18 cellular contexts compared by ENCODE assay signal in the genomic region with DNA sequence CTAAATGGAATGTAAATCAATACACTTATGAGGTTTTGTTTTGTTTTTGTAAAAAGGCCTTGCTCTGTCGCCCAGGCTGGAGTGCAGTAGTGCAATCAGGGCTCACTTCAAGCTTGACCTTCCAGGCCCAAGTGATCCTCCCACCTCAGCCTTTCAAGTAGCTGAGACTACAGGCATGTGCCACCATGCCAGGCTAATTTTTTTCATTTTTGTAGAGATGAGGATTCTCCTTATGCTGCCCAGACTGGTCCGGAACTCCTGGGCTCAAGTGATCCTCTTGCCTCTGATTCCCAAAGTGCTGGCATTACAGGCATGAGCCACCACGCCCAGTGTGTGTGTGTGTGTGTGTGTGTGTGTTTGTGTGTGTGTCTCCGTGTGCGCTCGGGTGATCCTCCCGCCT. TPM values are rescaled to one million over a fixed set of nuclear protein-coding genes. Genes with fewer than 3 reads are reported as not detected.
DNase-seq lines count a peak whose midpoint lies in the region; ATAC-seq and TF ChIP-seq lines count a peak whose summit lies in the region.
"Had no signal": no experiment of that assay in that cellular context is flagged by ENCODE, and none has a peak within 500 bp of the region (broad histone marks: within the 10 kb centered on the region; RNA-seq: fewer than 3 reads in every experiment).

No MANE protein-coding gene starts in this region.

- H3K4me3 ChIP-seq in SU-DHL-6 (ENCODE audit: insufficient read depth, low read length, poor library complexity, severe bottlenecking), result no peak overlapping the region

- no peaks in the 10 kb centered on the region for H3K9me2 ChIP-seq in SU-DHL-6 (replicated peaks; ENCODE audit: insufficient read depth, low read length)

- no peaks in the 10 kb centered on the region for H3K36me3 Mint-ChIP-seq in natural killer cell
- peaks cover 5% of the 10 kb centered on the region for H3K36me3 Mint-ChIP-seq in natural killer cell treated with Interleukin-12 subunit alpha and Interleukin-12 subunit beta and Interleukin-15 and Interleukin-18, amount 100 ng/mL, for 72 hours
- H3K36me3 Mint-ChIP-seq in nephron (ENCODE audit: low read depth), result peaks cover 10% of the 10 kb centered on the region

- H3K27me3 ChIP-seq in SU-DHL-6 (ENCODE audit: low read length), result no peaks in the 10 kb centered on the region
- H3K27me3 ChIP-seq: BLaER1, SJSA1 had no signal

- peak overlapping the region; percentile 73 for H3K4me2 ChIP-seq in SU-DHL-6 (ENCODE audit: low read depth, low read length, poor library complexity, severe bottlenecking)

- H3K79me2 ChIP-seq in SU-DHL-6 (ENCODE audit: insufficient read depth, low read length), result peaks cover 13% of the 10 kb centered on the region; the same call in 1 of the 2 replicates

- no peaks in the 10 kb centered on the region for H3K9me3 ChIP-seq in SU-DHL-6 (ENCODE audit: insufficient read depth, low read length)
- H3K9me3 ChIP-seq: BLaER1 had no signal

- no peaks in the 10 kb centered on the region for H4K20me1 ChIP-seq in SU-DHL-6 (ENCODE audit: low read depth, low read length)
- H4K20me1 ChIP-seq: BLaER1 had no signal

- no peak overlapping the region for H2AFZ ChIP-seq in SU-DHL-6 (ENCODE audit: low read depth, low read length, severe bottlenecking)

- no peak for ATAC-seq in natural killer cell
- ATAC-seq in natural killer cell treated with Interleukin-12 subunit alpha and Interleukin-12 subunit beta and Interleukin-15 and Interleukin-18, amount 100 ng/mL, for 72 hours, result no peak
- no peak for ATAC-seq in HG02642 (IDR thresholded peaks at IDR 0.05; ENCODE audit: poor library complexity, unreplicated experiment)
- ATAC-seq: K562, Panc1 had no signal

- DNase-seq in natural killer cell, result no peak
- DNase-seq in natural killer cell treated with Interleukin-12 subunit alpha and Interleukin-12 subunit beta and Interleukin-15 and Interleukin-18, amount 100 ng/mL, for 72 hours (ENCODE audit: low spot score), result no peak
- no peak for DNase-seq in posterior vena cava (ENCODE audit: low spot score)
- no peak for DNase-seq in NCI-H2196 treated with DMSO at 0.1 percent for 48 hours (lab: John Stamatoyannopoulos, UW; ENCODE audit: unreplicated experiment)
- DNase-seq: CD4-positive, alpha-beta memory T cell; DMS79; H9; NCI-H1105; NCI-H2081; NCI-H2171 treated with DMSO at 0.1 percent for 48 hours; NCI-H446 treated with DMSO at 0.1 percent for 48 hours had no signal

- no peaks in the 10 kb centered on the region for H3K27me3 Mint-ChIP-seq in natural killer cell (ENCODE audit: low read depth in 2 of 2)
- no peaks in the 10 kb centered on the region for H3K27me3 Mint-ChIP-seq in natural killer cell treated with Interleukin-12 subunit alpha and Interleukin-12 subunit beta and Interleukin-15 and Interleukin-18, amount 100 ng/mL, for 72 hours
- H3K27me3 Mint-ChIP-seq in nephron (ENCODE audit: low read depth), result no peaks in the 10 kb centered on the region
- H3K27me3 Mint-ChIP-seq: CD4-positive, alpha-beta memory T cell had no signal

- H3K4me1 Mint-ChIP-seq in natural killer cell (peaks cover 27 to 32% of the 10 kb centered on the region in 2 donors), nephron (peaks cover 24% of the 10 kb centered on the region)
- H3K4me1 Mint-ChIP-seq in natural killer cell treated with Interleukin-12 subunit alpha and Interleukin-12 subunit beta and Interleukin-15 and Interleukin-18, amount 100 ng/mL, for 72 hours (ENCODE audit: low read depth in 2 of 2), result peaks cover 23 to 25% of the 10 kb centered on the region in 2 donors

- no peak overlapping the region for H3K27ac ChIP-seq in SU-DHL-6 (ENCODE audit: low read depth, low read length)
- H3K27ac ChIP-seq: SJSA1 had no signal

- TF ChIP-seq CTCF in natural killer cell (IDR thresholded peaks at IDR 0.05) (no peak), SU-DHL-6 (IDR thresholded peaks at IDR 0.05; ENCODE audit: insufficient read depth, low read length, poor library complexity, severe bottlenecking) (no peak), nephron (IDR thresholded peaks at IDR 0.05; ENCODE audit: unreplicated experiment in 3 of 3) (no peak)

- H3K9me3 Mint-ChIP-seq in natural killer cell (no peaks in the 10 kb centered on the region), nephron (no peaks in the 10 kb centered on the region)
- H3K9me3 Mint-ChIP-seq in natural killer cell treated with Interleukin-12 subunit alpha and Interleukin-12 subunit beta and Interleukin-15 and Interleukin-18, amount 100 ng/mL, for 72 hours, result no peaks in the 10 kb centered on the region
- H3K9me3 Mint-ChIP-seq: CD4-positive, alpha-beta memory T cell; H9 had no signal

- peaks cover 16% of the 10 kb centered on the region for H3F3A ChIP-seq in SU-DHL-6 (ENCODE audit: insufficient read depth)

- H3K27ac Mint-ChIP-seq in natural killer cell (no peak overlapping the region), nephron (peak overlapping the region in 1 of 3 experiments; percentile 59)
- H3K27ac Mint-ChIP-seq in natural killer cell treated with Interleukin-12 subunit alpha and Interleukin-12 subunit beta and Interleukin-15 and Interleukin-18, amount 100 ng/mL, for 72 hours, result no peak overlapping the region
- H3K27ac Mint-ChIP-seq: H9 had no signal

- H3K36me3 ChIP-seq in SU-DHL-6 (ENCODE audit: low read length), result no peaks in the 10 kb centered on the region
- H3K36me3 ChIP-seq: BLaER1 had no signal

- peak overlapping the region; percentile 13 for H3K4me3 Mint-ChIP-seq in natural killer cell
- no peak overlapping the region for H3K4me3 Mint-ChIP-seq in natural killer cell treated with Interleukin-12 subunit alpha and Interleukin-12 subunit beta and Interleukin-15 and Interleukin-18, amount 100 ng/mL, for 72 hours
- H3K4me3 Mint-ChIP-seq in nephron, result peak overlapping the region; percentile 30 to 59 (median 54)

- H3K9ac ChIP-seq in SU-DHL-6 (ENCODE audit: low read length), result no peak overlapping the region

- intact Hi-C loops in natural killer cell (cut with micrococcal nuclease) (loop anchor here (10.0 kb wide), 1 partner anchor 79 kb away; a partner anchor contains a TSS), posterior vena cava (cut with DNase I) (no loop called here)

RNA-seq across cellular contexts. Expression of a gene that starts 1.3 kb away (rescaled TPM):
- total RNA-seq in natural killer cell (10 to 100 TPM; 32.9 to 37.1 (median 33.7) TPM), posterior vena cava (10 to 100 TPM; 20.7 to 26.2 TPM)
- 10 to 100 TPM; 36.6 to 42.9 TPM for total RNA-seq in natural killer cell treated with Interleukin-12 subunit alpha and Interleukin-12 subunit beta and Interleukin-15 and Interleukin-18, amount 100 ng/mL, for 72 hours

RNA-seq across cellular contexts. Expression of a gene that starts 5.0 kb away (rescaled TPM):
- total RNA-seq in natural killer cell (1 to 10 TPM; 1.4 to 2.2 (median 1.9) TPM), posterior vena cava (under 1 TPM; 0.52 to 0.88 TPM)
- 10 to 100 TPM; 47.7 to 90.0 TPM for total RNA-seq in natural killer cell treated with Interleukin-12 subunit alpha and Interleukin-12 subunit beta and Interleukin-15 and Interleukin-18, amount 100 ng/mL, for 72 hours

RNA-seq across cellular contexts. Expression of a gene that starts 30.3 kb away (rescaled TPM):
- total RNA-seq in natural killer cell (10 to 100 TPM; 26.2 to 36.8 (median 34.0) TPM), posterior vena cava (10 to 100 TPM; 15.8 to 15.9 TPM)
- total RNA-seq in natural killer cell treated with Interleukin-12 subunit alpha and Interleukin-12 subunit beta and Interleukin-15 and Interleukin-18, amount 100 ng/mL, for 72 hours, result 10 to 100 TPM; 35.4 to 47.5 TPM

Comparison
In these comparisons a context has a peak if more than half of its experiments do, and no peak if none do; other contexts are left out.
1. RNA of a gene that starts 5.0 kb away (total RNA-seq): 47.7 to 90.0 TPM in natural killer cell treated with Interleukin-12 subunit alpha and Interleukin-12 subunit beta and Interleukin-15 and Interleukin-18, amount 100 ng/mL, for 72 hours; 1.4 to 2.2 TPM in natural killer cell and 0.52 to 0.88 TPM in posterior vena cava; every median in the first group is over 10 times any median in the second.